Comparison of ENCODE assay signal across 1 cellular context in genomic region chr21:16154961-16155360, GRCh38.
TF ChIP-seq lines count a peak whose summit lies in the region.

No MANE protein-coding gene starts in this region.

TF ChIP-seq in GM23338, 12 proteins besides CTCF, POLR2A, EP300 and RAD21:
- TF ChIP-seq ZNF462 (CRISPR knock-in tag; IDR thresholded peaks at IDR 0.05) (no peak), NANOG (IDR thresholded peaks at IDR 0.05; ENCODE audit: borderline replicate concordance) (no peak), POLR2AphosphoS5 (IDR thresholded peaks at IDR 0.05; ENCODE audit: low read depth) (no peak), STAT1 (IDR thresholded peaks at IDR 0.05; ENCODE audit: unreplicated experiment) (no peak), CREB1 (CRISPR knock-in tag; IDR thresholded peaks at IDR 0.05; ENCODE audit: low read depth) (no peak), JUNB (IDR thresholded peaks at IDR 0.05; ENCODE audit: unreplicated experiment) (no peak), ETS1 (IDR thresholded peaks at IDR 0.05) (no peak), ZNF114 (CRISPR knock-in tag; IDR thresholded peaks at IDR 0.05) (no peak)
